17 cellular contexts compared by ENCODE assay signal in genomic region chr1:40922969-40923368, GRCh38. TPM values are rescaled to one million over a fixed set of nuclear protein-coding genes. Genes with fewer than 3 reads are reported as not detected.
A peak's percentile ranks its signal among the peaks of the same experiment; 100 is the strongest.
DNase-seq lines count a peak whose midpoint lies in the region; TF ChIP-seq lines count a peak whose summit lies in the region.
"Had no signal": no experiment of that assay in that cellular context is flagged by ENCODE, and none has a peak within 500 bp of the region (broad histone marks: within the 10 kb centered on the region; RNA-seq: fewer than 3 reads in every experiment).

No MANE protein-coding gene starts in this region.

- TF ChIP-seq POLR2A in suprapubic skin (IDR thresholded peaks at IDR 0.05), result no peak

- no peak overlapping the region for H3K4me3 ChIP-seq in suprapubic skin

- DNase-seq in activated effector memory CD4-positive, alpha-beta T cell treated with anti-CD3 and anti-CD28 coated beads, Interleukin-2, amount 50 U/mL, for 16 hours, result peak; percentile 0
- no peak for DNase-seq in activated effector memory CD4-positive, alpha-beta T cell treated with Interleukin-2 at 50 U/mL for 16 hours
- peak; percentile 84 for DNase-seq in cerebellar cortex (ENCODE audit: low spot score)
- peak; percentile 75 for DNase-seq in mesenteric fat pad (ENCODE audit: low spot score)
- DNase-seq in suprapubic skin (ENCODE audit: low spot score in 2 of 2), result peak in 1 of 2 donors; percentile 52
- no peak for DNase-seq in activated CD4-positive, alpha-beta T cell treated with anti-CD3 and anti-CD28 coated beads, Interleukin-2, amount 10 ng/mL, durations not matched to agents 24 days and 14 days
- no peak for DNase-seq in DMS114 treated with DMSO at 0.1 percent for 48 hours (lab: John Stamatoyannopoulos, UW; ENCODE audit: unreplicated experiment)
- DNase-seq in activated T-helper 1 cell treated with anti-CD3 and anti-CD28 coated beads, Interleukin-12 subunit alpha, Interleukin-12 subunit beta, Interleukin-2, Interleukin-4 antibody, amounts not matched to agents 30 ng/mL and 10 ng/mL and 1 ng/mL, durations not matched to agents 14 hours and 24 hours and 36 hours (ENCODE audit: low spot score), result no peak
- DNase-seq: activated CD4-positive, alpha-beta T cell treated with anti-CD3 and anti-CD28 coated beads, Interleukin-2, amount 10 ng/mL, durations not matched to agents 7 days and 5 days; activated naive CD4-positive, alpha-beta T cell treated with anti-CD3 and anti-CD28 coated beads for 36 hours; NCI-H1417 treated with DMSO at 0.1 percent for 48 hours; NCI-H2227 treated with DMSO at 0.1 percent for 48 hours; small intestine; stimulated activated CD4-positive, alpha-beta T cell treated with anti-CD3 and anti-CD28 coated beads, Interleukin-4, amount 100 ng/mL, for 4 hours had no signal

- H3K9me3 ChIP-seq in suprapubic skin, result no peaks in the 10 kb centered on the region

- no peaks in the 10 kb centered on the region for H3K36me3 Mint-ChIP-seq in activated CD4-positive, alpha-beta T cell treated with anti-CD3 and anti-CD28 coated beads, Interleukin-2, amount 10 ng/mL, durations not matched to agents 24 days and 14 days (ENCODE audit: low read depth)
- no peaks in the 10 kb centered on the region for H3K36me3 Mint-ChIP-seq in activated T-helper 1 cell treated with anti-CD3 and anti-CD28 coated beads, Interleukin-12 subunit alpha, Interleukin-12 subunit beta, Interleukin-2, Interleukin-4 antibody, amounts not matched to agents 30 ng/mL and 10 ng/mL and 1 ng/mL, durations not matched to agents 14 hours and 24 hours and 36 hours (ENCODE audit: low read depth)

- H3K36me3 ChIP-seq in suprapubic skin, result no peaks in the 10 kb centered on the region

- no peaks in the 10 kb centered on the region for H3K4me1 Mint-ChIP-seq in activated CD4-positive, alpha-beta T cell treated with anti-CD3 and anti-CD28 coated beads, Interleukin-2, amount 10 ng/mL, durations not matched to agents 24 days and 14 days
- H3K4me1 Mint-ChIP-seq in activated T-helper 1 cell treated with anti-CD3 and anti-CD28 coated beads, Interleukin-12 subunit alpha, Interleukin-12 subunit beta, Interleukin-2, Interleukin-4 antibody, amounts not matched to agents 30 ng/mL and 10 ng/mL and 1 ng/mL, durations not matched to agents 14 hours and 24 hours and 36 hours (ENCODE audit: low read depth), result no peaks in the 10 kb centered on the region
- H3K4me1 Mint-ChIP-seq: activated CD4-positive, alpha-beta T cell treated with anti-CD3 and anti-CD28 coated beads, Interleukin-2, amount 10 ng/mL, durations not matched to agents 7 days and 5 days had no signal

- intact Hi-C loops in activated CD4-positive, alpha-beta T cell treated with anti-CD3 and anti-CD28 coated beads, Interleukin-2, amount 10 ng/mL, durations not matched to agents 24 days and 14 days (cut with micrococcal nuclease), result no loop called here
- intact Hi-C loops in activated T-helper 1 cell treated with anti-CD3 and anti-CD28 coated beads, Interleukin-12 subunit alpha, Interleukin-12 subunit beta, Interleukin-2, Interleukin-4 antibody, amounts not matched to agents 30 ng/mL and 10 ng/mL and 1 ng/mL, durations not matched to agents 14 hours and 24 hours and 36 hours (cut with micrococcal nuclease), result no loop called here

- H3K27ac Mint-ChIP-seq in activated CD4-positive, alpha-beta T cell treated with anti-CD3 and anti-CD28 coated beads, Interleukin-2, amount 10 ng/mL, durations not matched to agents 24 days and 14 days, result no peak overlapping the region
- H3K27ac Mint-ChIP-seq in activated T-helper 1 cell treated with anti-CD3 and anti-CD28 coated beads, Interleukin-12 subunit alpha, Interleukin-12 subunit beta, Interleukin-2, Interleukin-4 antibody, amounts not matched to agents 30 ng/mL and 10 ng/mL and 1 ng/mL, durations not matched to agents 14 hours and 24 hours and 36 hours, result no peak overlapping the region
- H3K27ac Mint-ChIP-seq: activated CD4-positive, alpha-beta T cell treated with anti-CD3 and anti-CD28 coated beads, Interleukin-2, amount 10 ng/mL, durations not matched to agents 7 days and 5 days; activated naive CD4-positive, alpha-beta T cell treated with anti-CD3 and anti-CD28 coated beads for 36 hours; dendritic cell treated with granulocyte-macrophage colony-stimulating factor and Interleukin-4, amounts not matched to agents 40 ng/mL and 50 ng/mL, for 4 days had no signal

- H3K4me3 Mint-ChIP-seq in activated CD4-positive, alpha-beta T cell treated with anti-CD3 and anti-CD28 coated beads, Interleukin-2, amount 10 ng/mL, durations not matched to agents 24 days and 14 days, result no peak overlapping the region
- no peak overlapping the region for H3K4me3 Mint-ChIP-seq in activated T-helper 1 cell treated with anti-CD3 and anti-CD28 coated beads, Interleukin-12 subunit alpha, Interleukin-12 subunit beta, Interleukin-2, Interleukin-4 antibody, amounts not matched to agents 30 ng/mL and 10 ng/mL and 1 ng/mL, durations not matched to agents 14 hours and 24 hours and 36 hours
- H3K4me3 Mint-ChIP-seq: activated CD4-positive, alpha-beta T cell treated with anti-CD3 and anti-CD28 coated beads, Interleukin-2, amount 10 ng/mL, durations not matched to agents 7 days and 5 days; activated naive CD4-positive, alpha-beta T cell treated with anti-CD3 and anti-CD28 coated beads for 36 hours; dendritic cell treated with granulocyte-macrophage colony-stimulating factor and Interleukin-4, amounts not matched to agents 40 ng/mL and 50 ng/mL, for 4 days had no signal

- H3K27me3 Mint-ChIP-seq in activated CD4-positive, alpha-beta T cell treated with anti-CD3 and anti-CD28 coated beads, Interleukin-2, amount 10 ng/mL, durations not matched to agents 24 days and 14 days, result peaks cover 5% of the 10 kb centered on the region
- peaks cover 4% of the 10 kb centered on the region for H3K27me3 Mint-ChIP-seq in activated T-helper 1 cell treated with anti-CD3 and anti-CD28 coated beads, Interleukin-12 subunit alpha, Interleukin-12 subunit beta, Interleukin-2, Interleukin-4 antibody, amounts not matched to agents 30 ng/mL and 10 ng/mL and 1 ng/mL, durations not matched to agents 14 hours and 24 hours and 36 hours (ENCODE audit: insufficient read depth)

- WGBS in suprapubic skin, result 63% methylated on average over 4 of the region's 11 CpGs

- no peaks in the 10 kb centered on the region for H3K27me3 ChIP-seq in suprapubic skin

- H3K4me1 ChIP-seq in suprapubic skin, result peaks cover 7% of the 10 kb centered on the region

- TF ChIP-seq CTCF in suprapubic skin (IDR thresholded peaks at IDR 0.05), result no peak

- H3K27ac ChIP-seq in suprapubic skin, result peak overlapping the region; percentile 47
- H3K27ac ChIP-seq: C4-2B, epithelial cell of prostate had no signal

- no peak for TF ChIP-seq EP300 in suprapubic skin (IDR thresholded peaks at IDR 0.05)

- no peaks in the 10 kb centered on the region for H3K9me3 Mint-ChIP-seq in activated CD4-positive, alpha-beta T cell treated with anti-CD3 and anti-CD28 coated beads, Interleukin-2, amount 10 ng/mL, durations not matched to agents 24 days and 14 days
- no peaks in the 10 kb centered on the region for H3K9me3 Mint-ChIP-seq in activated T-helper 1 cell treated with anti-CD3 and anti-CD28 coated beads, Interleukin-12 subunit alpha, Interleukin-12 subunit beta, Interleukin-2, Interleukin-4 antibody, amounts not matched to agents 30 ng/mL and 10 ng/mL and 1 ng/mL, durations not matched to agents 14 hours and 24 hours and 36 hours
- H3K9me3 Mint-ChIP-seq: activated CD4-positive, alpha-beta T cell treated with anti-CD3 and anti-CD28 coated beads, Interleukin-2, amount 10 ng/mL, durations not matched to agents 7 days and 5 days; activated naive CD4-positive, alpha-beta T cell treated with anti-CD3 and anti-CD28 coated beads for 36 hours; dendritic cell treated with granulocyte-macrophage colony-stimulating factor and Interleukin-4, amounts not matched to agents 40 ng/mL and 50 ng/mL, for 4 days had no signal

RNA-seq across cellular contexts. Expression of gene CTPS1, which starts 56.5 kb away (rescaled TPM):
- 18.4 TPM for total RNA-seq in mesenteric fat pad
- total RNA-seq in suprapubic skin, result 10 to 100 TPM; 15.9 to 23.6 (median 20.0) TPM
- 169 and 175 TPM in 2 replicates for total RNA-seq in activated CD4-positive, alpha-beta T cell treated with anti-CD3 and anti-CD28 coated beads, Interleukin-2, amount 10 ng/mL, durations not matched to agents 24 days and 14 days
- total RNA-seq in activated T-helper 1 cell treated with anti-CD3 and anti-CD28 coated beads, Interleukin-12 subunit alpha, Interleukin-12 subunit beta, Interleukin-2, Interleukin-4 antibody, amounts not matched to agents 30 ng/mL and 10 ng/mL and 1 ng/mL, durations not matched to agents 14 hours and 24 hours and 36 hours, result 172 and 174 TPM in 2 replicates

Comparison
In these comparisons a context has a peak if more than half of its experiments do, and no peak if none do; other contexts are left out.
1. DNase-seq: peak in activated effector memory CD4-positive, alpha-beta T cell treated with anti-CD3 and anti-CD28 coated beads, Interleukin-2, amount 50 U/mL, for 16 hours (single experiment), cerebellar cortex (single experiment) and mesenteric fat pad (single experiment); none in activated effector memory CD4-positive, alpha-beta T cell treated with Interleukin-2 at 50 U/mL for 16 hours (single experiment), activated CD4-positive, alpha-beta T cell treated with anti-CD3 and anti-CD28 coated beads, Interleukin-2, amount 10 ng/mL, durations not matched to agents 24 days and 14 days (single experiment), DMS114 treated with DMSO at 0.1 percent for 48 hours (single experiment) and activated T-helper 1 cell treated with anti-CD3 and anti-CD28 coated beads, Interleukin-12 subunit alpha, Interleukin-12 subunit beta, Interleukin-2, Interleukin-4 antibody, amounts not matched to agents 30 ng/mL and 10 ng/mL and 1 ng/mL, durations not matched to agents 14 hours and 24 hours and 36 hours (single experiment).